1 cellular context compared by ENCODE assay signal in genomic region chr15:67902579-67902979, GRCh38.
TF ChIP-seq lines count a peak whose summit lies in the region.

No MANE protein-coding gene starts in this region.

TF ChIP-seq in K562, 482 proteins besides CTCF, POLR2A, EP300 and RAD21 (continued from another document):
- no peak for TF ChIP-seq MNT (conservative IDR thresholded peaks at IDR 0.05)
- TF ChIP-seq NCOR1 (IDR thresholded peaks at IDR 0.05), result no peak
- no peak for TF ChIP-seq FOXP1 (CRISPR knock-in tag; IDR thresholded peaks at IDR 0.05)
- TF ChIP-seq ZNF24 (IDR thresholded peaks at IDR 0.05), result no peak
- no peak for TF ChIP-seq ZNF639 (CRISPR knock-in tag; conservative IDR thresholded peaks at IDR 0.05 in 1 of 2, IDR thresholded peaks at IDR 0.05 in 1 of 2)
